ENCODE assay signal across 12 cellular contexts in the genomic region with DNA sequence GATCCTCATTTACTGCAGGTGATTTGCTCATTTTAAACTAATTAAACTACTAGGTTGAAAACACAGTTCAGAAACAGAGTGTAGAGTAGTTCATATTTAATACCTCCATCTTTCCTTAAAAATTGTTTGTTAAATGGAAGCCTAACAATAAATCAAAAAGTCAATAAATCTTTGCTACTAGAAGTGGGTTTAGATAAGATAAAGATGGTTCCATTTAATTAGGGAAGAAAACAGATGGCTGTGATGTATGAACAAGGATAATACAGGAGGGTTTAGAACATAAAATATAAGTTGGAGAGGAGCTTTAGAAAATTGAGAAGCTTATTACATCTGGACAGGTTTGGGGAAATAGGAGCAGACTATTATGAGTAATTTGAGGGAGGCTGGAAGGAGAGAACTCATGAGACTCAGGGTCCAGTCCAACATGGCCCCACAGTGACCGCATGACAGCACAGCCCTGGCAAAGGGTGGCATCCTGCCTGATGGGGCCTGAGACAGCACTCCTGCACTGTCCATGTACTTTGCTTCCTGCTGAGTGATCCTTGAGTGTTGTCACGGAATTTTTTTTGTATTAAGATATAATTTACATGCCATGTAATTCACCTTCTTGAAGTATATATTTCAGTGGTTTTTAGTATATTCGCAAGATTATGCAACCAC. TPM values are rescaled to one million over a fixed set of nuclear protein-coding genes. Genes with fewer than 3 reads are reported as not detected.
DNase-seq lines count a peak whose midpoint lies in the region; ATAC-seq, FAIRE-seq and TF ChIP-seq lines count a peak whose summit lies in the region.
"Had no signal": no experiment of that assay in that cellular context is flagged by ENCODE, and none has a peak within 500 bp of the region (broad histone marks: within the 10 kb centered on the region; RNA-seq: fewer than 3 reads in every experiment).

No MANE protein-coding gene starts in this region.

- CTCF ChIA-PET in Caco-2 (lab: Charles Lee) = no interaction called here

- H3K4me3 ChIP-seq in Caco-2 (ENCODE audit: low read depth, low read length) = no peak overlapping the region
- H3K4me3 ChIP-seq: A549 had no signal

- peaks cover 9% of the 10 kb centered on the region for H3K27me3 Mint-ChIP-seq in mesothelial cell of epicardium (ENCODE audit: low read depth)
- no peaks in the 10 kb centered on the region for H3K27me3 Mint-ChIP-seq in stimulated activated naive CD8-positive, alpha-beta T cell treated with anti-CD3 and anti-CD28 coated beads, Interleukin-15, amount 100 ng/mL, for 72 hours
- H3K27me3 Mint-ChIP-seq in Caco-2 (ENCODE audit: insufficient read depth, unreplicated experiment) = no peaks in the 10 kb centered on the region

- POLR2A ChIA-PET in Caco-2 (lab: Charles Lee) = no interaction called here

- no peaks in the 10 kb centered on the region for H3K36me3 ChIP-seq in Caco-2 (ENCODE audit: control insufficient read depth, insufficient read depth, low read length)

- no peak for ATAC-seq in stimulated activated naive CD8-positive, alpha-beta T cell treated with anti-CD3 and anti-CD28 coated beads, Interleukin-15, amount 100 ng/mL, for 72 hours
- ATAC-seq: A549 had no signal

- H3K4me1 ChIP-seq in Caco-2 = no peaks in the 10 kb centered on the region
- H3K4me1 ChIP-seq: A549 had no signal

- peak; percentile 53 for DNase-seq in D341Med (ENCODE audit: low spot score)
- DNase-seq in D721Med (ENCODE audit: insufficient read length, low spot score) = peak; percentile 32
- DNase-seq in NCI-H82 (lab: John Stamatoyannopoulos, UW) = peak; percentile 38
- no peak for DNase-seq in mesothelial cell of epicardium (ENCODE audit: low spot score in 2 of 2, unreplicated experiment in 2 of 2)
- no peak for DNase-seq in stimulated activated naive CD8-positive, alpha-beta T cell treated with anti-CD3 and anti-CD28 coated beads, Interleukin-15, amount 100 ng/mL, for 72 hours
- no peak for DNase-seq in Caco-2
- DNase-seq: CD8-positive, alpha-beta memory T cell; DND-41; GDM1; HCEC 1CT had no signal

- no peak overlapping the region for H3K4me3 Mint-ChIP-seq in mesothelial cell of epicardium
- H3K4me3 Mint-ChIP-seq in stimulated activated naive CD8-positive, alpha-beta T cell treated with anti-CD3 and anti-CD28 coated beads, Interleukin-15, amount 100 ng/mL, for 72 hours = no peak overlapping the region
- no peak overlapping the region for H3K4me3 Mint-ChIP-seq in Caco-2 (ENCODE audit: unreplicated experiment)
- H3K4me3 Mint-ChIP-seq: CD8-positive, alpha-beta memory T cell had no signal

- TF ChIP-seq CTCF in D721Med (IDR thresholded peaks at IDR 0.05; ENCODE audit: insufficient read depth, missing control alignments) (no peak), mesothelial cell of epicardium (IDR thresholded peaks at IDR 0.05; ENCODE audit: unreplicated experiment) (no peak), Caco-2 (IDR thresholded peaks at IDR 0.05; ENCODE audit: insufficient read depth in 1 of 2, low read depth in 1 of 2, low read length in 1 of 2, severe bottlenecking in 1 of 2, unreplicated experiment in 1 of 2) (no peak)

- BruUV-seq in Caco-2 (replicated peaks; lab: Mats Ljungman, UMichigan) = no TSS peak

- H3K36me3 Mint-ChIP-seq in mesothelial cell of epicardium (no peaks in the 10 kb centered on the region), Caco-2 (ENCODE audit: insufficient read depth, unreplicated experiment) (no peaks in the 10 kb centered on the region)

- H3K27me3 ChIP-seq in Caco-2 (replicated peaks; ENCODE audit: control insufficient read depth, insufficient read depth, low read length) = no peaks in the 10 kb centered on the region

- no peaks in the 10 kb centered on the region for H3K9me3 ChIP-seq in Caco-2
- H3K9me3 ChIP-seq: A549 had no signal

- no peaks in the 10 kb centered on the region for H3K9me3 Mint-ChIP-seq in mesothelial cell of epicardium
- H3K9me3 Mint-ChIP-seq in stimulated activated naive CD8-positive, alpha-beta T cell treated with anti-CD3 and anti-CD28 coated beads, Interleukin-15, amount 100 ng/mL, for 72 hours = no peaks in the 10 kb centered on the region
- no peaks in the 10 kb centered on the region for H3K9me3 Mint-ChIP-seq in Caco-2 (ENCODE audit: unreplicated experiment)
- H3K9me3 Mint-ChIP-seq: CD8-positive, alpha-beta memory T cell had no signal

- peak; percentile 84 for FAIRE-seq in D721Med (lab: Jason Lieb, UNC)
- FAIRE-seq: A549, GM12892 had no signal

- H3K27ac Mint-ChIP-seq in mesothelial cell of epicardium = peak overlapping the region; percentile 7
- H3K27ac Mint-ChIP-seq in stimulated activated naive CD8-positive, alpha-beta T cell treated with anti-CD3 and anti-CD28 coated beads, Interleukin-15, amount 100 ng/mL, for 72 hours = no peak overlapping the region
- no peak overlapping the region for H3K27ac Mint-ChIP-seq in Caco-2 (ENCODE audit: unreplicated experiment)

- intact Hi-C loops in Caco-2 (cut with micrococcal nuclease; ENCODE audit: unreplicated experiment) = no loop called here

- H3K4me1 Mint-ChIP-seq in mesothelial cell of epicardium (peaks cover 19% of the 10 kb centered on the region), Caco-2 (ENCODE audit: low read depth, unreplicated experiment) (no peaks in the 10 kb centered on the region)
- no peaks in the 10 kb centered on the region for H3K4me1 Mint-ChIP-seq in stimulated activated naive CD8-positive, alpha-beta T cell treated with anti-CD3 and anti-CD28 coated beads, Interleukin-15, amount 100 ng/mL, for 72 hours
- H3K4me1 Mint-ChIP-seq: CD8-positive, alpha-beta memory T cell had no signal

RNA-seq across cellular contexts. Expression of a gene that starts 27.0 kb away (rescaled TPM):
- 19.9 to 21.6 TPM (median 20.8 TPM) in 3 replicates for total RNA-seq in mesothelial cell of epicardium
- total RNA-seq in Caco-2 (2022) = 80.8 and 98.1 TPM in 2 replicates

Comparison
In these comparisons a context has a peak if more than half of its experiments do, and no peak if none do; other contexts are left out.
1. DNase-seq: peak in D341Med (single experiment), D721Med (single experiment) and NCI-H82 (single experiment); none in mesothelial cell of epicardium (0 of 2), stimulated activated naive CD8-positive, alpha-beta T cell treated with anti-CD3 and anti-CD28 coated beads, Interleukin-15, amount 100 ng/mL, for 72 hours (0 of 2) and Caco-2 (0 of 2).